31 cellular contexts compared by ENCODE assay signal in the genomic region with DNA sequence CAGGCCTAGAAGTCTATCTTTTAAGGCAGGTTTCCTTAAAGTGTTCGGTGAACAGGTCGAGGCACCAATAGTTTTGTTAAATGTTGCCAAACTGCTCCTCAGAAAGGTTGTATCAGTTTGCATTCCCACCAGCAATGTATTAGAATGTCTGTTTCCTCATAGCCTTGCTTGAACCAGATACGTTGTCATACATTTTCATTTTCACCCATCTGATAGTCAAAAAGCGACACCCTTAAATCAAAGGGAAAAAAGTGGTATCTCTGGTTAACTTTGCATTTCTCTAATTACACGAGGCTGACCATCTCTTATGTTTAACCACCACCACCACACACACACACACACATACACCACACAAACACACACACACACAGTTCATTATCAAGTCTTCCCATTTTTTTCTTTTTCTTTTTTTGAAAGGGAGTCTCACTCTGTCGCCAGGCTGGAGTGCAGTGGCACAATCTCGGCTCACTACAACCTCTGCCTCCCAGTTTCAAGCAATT. TPM values are rescaled to one million over a fixed set of nuclear protein-coding genes. Genes with fewer than 3 reads are reported as not detected.
DNase-seq lines count a peak whose midpoint lies in the region; ATAC-seq and TF ChIP-seq lines count a peak whose summit lies in the region.
"Had no signal": no experiment of that assay in that cellular context is flagged by ENCODE, and none has a peak within 500 bp of the region (broad histone marks: within the 10 kb centered on the region; RNA-seq: fewer than 3 reads in every experiment).

No MANE protein-coding gene starts in this region.

- H3K56ac ChIP-seq in IMR-90 (ENCODE audit: extremely low read depth, insufficient read depth, low read length): no peak overlapping the region

- H3K4me3 Mint-ChIP-seq in activated naive CD4-positive, alpha-beta T cell treated with anti-CD3 and anti-CD28 coated beads, Interleukin-2, amount 10 ng/mL, durations not matched to agents 7 days and 5 days: no peak overlapping the region
- H3K4me3 Mint-ChIP-seq in effector memory CD8-positive, alpha-beta T cell: no peak overlapping the region
- H3K4me3 Mint-ChIP-seq in stimulated activated effector memory CD8-positive, alpha-beta T cell treated with anti-CD3 and anti-CD28 coated beads, Interleukin-12 subunit alpha, Interleukin-12 subunit beta, amount 100 ng/mL, for 72 hours: no peak overlapping the region
- H3K4me3 Mint-ChIP-seq: dendritic cell treated with granulocyte-macrophage colony-stimulating factor and Interleukin-4, amounts not matched to agents 40 ng/mL and 50 ng/mL, for 4 days had no signal

- no peak for DNase-seq in activated naive CD4-positive, alpha-beta T cell treated with anti-CD3 and anti-CD28 coated beads, Interleukin-2, amount 10 ng/mL, durations not matched to agents 7 days and 5 days
- no peak for DNase-seq in activated naive CD4-positive, alpha-beta T cell treated with anti-CD3 and anti-CD28 coated beads, Interleukin-2, amount 50 U/mL, for 16 hours
- DNase-seq in IMR-90 (no peak), C1 segment of cervical spinal cord (lab: John Stamatoyannopoulos, UW) (no peak), NCI-H526 treated with DMSO at 0.1 percent for 48 hours (lab: John Stamatoyannopoulos, UW) (no peak)
- no peak for DNase-seq in effector memory CD8-positive, alpha-beta T cell
- no peak for DNase-seq in stimulated activated effector memory CD8-positive, alpha-beta T cell treated with anti-CD3 and anti-CD28 coated beads, Interleukin-12 subunit alpha, Interleukin-12 subunit beta, amount 100 ng/mL, for 72 hours (ENCODE audit: low spot score in 2 of 2)
- DNase-seq: activated CD4-positive, alpha-beta T cell treated with anti-CD3 and anti-CD28 coated beads, Interleukin-2, amount 50 U/mL, for 48 hours; activated naive CD4-positive, alpha-beta T cell treated with Interleukin-2 at 50 U/mL for 16 hours; aorta; BE2C; caudate nucleus; DMS79; gastrocnemius medialis; GF-D8; hippocampal formation; KBM-7; left colon; MG63; NCI-H1417; NCI-H2029 treated with DMSO at 0.1 percent for 48 hours; NCI-H2227 treated with DMSO at 0.1 percent for 48 hours; NCI-H69; psoas muscle; SHP77; T-helper 9 cell; WERI-Rb-1 had no signal

- H3K9me3 ChIP-seq in IMR-90 (ENCODE audit: control insufficient read depth, insufficient read depth, low read length): no peaks in the 10 kb centered on the region
- H3K9me3 ChIP-seq: BE2C, gastrocnemius medialis, MG63, psoas muscle, tibial nerve had no signal

- H3K36me3 ChIP-seq in IMR-90 (ENCODE audit: control insufficient read depth, insufficient read depth, low read length): peaks cover 9% of the 10 kb centered on the region

- no TSS peak for BruUV-seq in IMR-90 (replicated peaks; lab: Mats Ljungman, UMichigan)

- H2BK120ac ChIP-seq in IMR-90 (ENCODE audit: low read depth, low read length): no peak overlapping the region

- H3K4me1 ChIP-seq in IMR-90 (ENCODE audit: control insufficient read depth, insufficient read depth, low read length): peaks cover 7% of the 10 kb centered on the region
- H3K4me1 ChIP-seq: gastrocnemius medialis had no signal

- H3K18ac ChIP-seq in IMR-90 (ENCODE audit: low read depth, low read length): no peak overlapping the region

- H3K14ac ChIP-seq in IMR-90 (replicated peaks; ENCODE audit: low read depth, low read length): no peak overlapping the region

- dilution Hi-C loops in IMR-90 (cut with HindIII; ENCODE audit: low sequenced_read_pairs, unreplicated experiment): no loop called here

- ATAC-seq in IMR-90 (ENCODE audit: low read depth) (no peak), GM19324 (IDR thresholded peaks at IDR 0.05; ENCODE audit: low FRiP score, unreplicated experiment) (no peak)
- no peak for ATAC-seq in effector memory CD8-positive, alpha-beta T cell (replicated peaks)
- ATAC-seq in stimulated activated effector memory CD8-positive, alpha-beta T cell treated with anti-CD3 and anti-CD28 coated beads, Interleukin-12 subunit alpha, Interleukin-12 subunit beta, amount 100 ng/mL, for 72 hours: peak; percentile 43
- ATAC-seq: gastrocnemius medialis, left colon, Panc1, psoas muscle had no signal

- H2AK9ac ChIP-seq in IMR-90 (replicated peaks; ENCODE audit: low read depth, low read length, poor library complexity): no peak overlapping the region

- H3K4me3 ChIP-seq in IMR-90 (ENCODE audit: insufficient read depth, low read depth, low read length): no peak overlapping the region
- H3K4me3 ChIP-seq: gastrocnemius medialis, MG63, psoas muscle, tibial nerve had no signal

- peaks cover 20% of the 10 kb centered on the region for H3K4me1 Mint-ChIP-seq in activated naive CD4-positive, alpha-beta T cell treated with anti-CD3 and anti-CD28 coated beads, Interleukin-2, amount 10 ng/mL, durations not matched to agents 7 days and 5 days
- peaks cover 12 to 31% of the 10 kb centered on the region in 2 donors for H3K4me1 Mint-ChIP-seq in effector memory CD8-positive, alpha-beta T cell (ENCODE audit: low read depth in 2 of 2)
- H3K4me1 Mint-ChIP-seq in stimulated activated effector memory CD8-positive, alpha-beta T cell treated with anti-CD3 and anti-CD28 coated beads, Interleukin-12 subunit alpha, Interleukin-12 subunit beta, amount 100 ng/mL, for 72 hours: peaks cover 27% of the 10 kb centered on the region

- peaks cover 35% of the 10 kb centered on the region for H3K36me3 Mint-ChIP-seq in activated naive CD4-positive, alpha-beta T cell treated with anti-CD3 and anti-CD28 coated beads, Interleukin-2, amount 10 ng/mL, durations not matched to agents 7 days and 5 days
- H3K36me3 Mint-ChIP-seq in effector memory CD8-positive, alpha-beta T cell (ENCODE audit: insufficient read depth): peaks cover 27% of the 10 kb centered on the region
- peaks cover 69% of the 10 kb centered on the region for H3K36me3 Mint-ChIP-seq in stimulated activated effector memory CD8-positive, alpha-beta T cell treated with anti-CD3 and anti-CD28 coated beads, Interleukin-12 subunit alpha, Interleukin-12 subunit beta, amount 100 ng/mL, for 72 hours

- H3K9ac ChIP-seq in IMR-90 (ENCODE audit: low read depth, low read length): no peak overlapping the region

- WGBS in IMR-90 (ENCODE audit: extremely low coverage in 2 of 2, insufficient read length in 1 of 2), 2 experiments: 92% methylated on average over 2 of the region's 7 CpGs; no CpG with 5 or more reads in 1 of the 2 experiments

- no peak for TF ChIP-seq POLR2A in IMR-90 (IDR thresholded peaks at IDR 0.05; ENCODE audit: low read depth, low read length)

- no peak overlapping the region for H2BK20ac ChIP-seq in IMR-90 (ENCODE audit: low read depth, low read length)

- intact Hi-C loops in IMR-90 (cut with micrococcal nuclease): no loop called here

- no peak overlapping the region for H4K8ac ChIP-seq in IMR-90 (ENCODE audit: low read depth in 2 of 2, low read length in 2 of 2)

- CTCF ChIA-PET in activated naive CD4-positive, alpha-beta T cell treated with anti-CD3 and anti-CD28 coated beads, Interleukin-2, amount 10 ng/mL, durations not matched to agents 7 days and 5 days (lab: Charles Lee): no interaction called here
- CTCF ChIA-PET in IMR-90 (lab: Yijun Ruan, JAX): no interaction called here

- no peak overlapping the region for H4K91ac ChIP-seq in IMR-90 (ENCODE audit: insufficient read depth, low read depth, low read length)

- no peaks in the 10 kb centered on the region for H3K27me3 ChIP-seq in IMR-90 (ENCODE audit: control insufficient read depth, insufficient read depth, low read length)
- H3K27me3 ChIP-seq: BE2C, gastrocnemius medialis, MG63, tibial nerve had no signal

- H4K5ac ChIP-seq in IMR-90 (ENCODE audit: low read depth, low read length): no peak overlapping the region

- peaks cover 18% of the 10 kb centered on the region for H4K20me1 ChIP-seq in IMR-90 (ENCODE audit: insufficient read depth, low read length)

- no peak overlapping the region for H3K27ac ChIP-seq in IMR-90 (ENCODE audit: insufficient read depth, low read length)
- H3K27ac ChIP-seq: gastrocnemius medialis, psoas muscle, tibial nerve, WERI-Rb-1 had no signal

- no peaks in the 10 kb centered on the region for H3K9me3 Mint-ChIP-seq in activated naive CD4-positive, alpha-beta T cell treated with anti-CD3 and anti-CD28 coated beads, Interleukin-2, amount 10 ng/mL, durations not matched to agents 7 days and 5 days
- H3K9me3 Mint-ChIP-seq in effector memory CD8-positive, alpha-beta T cell: no peaks in the 10 kb centered on the region
- no peaks in the 10 kb centered on the region for H3K9me3 Mint-ChIP-seq in stimulated activated effector memory CD8-positive, alpha-beta T cell treated with anti-CD3 and anti-CD28 coated beads, Interleukin-12 subunit alpha, Interleukin-12 subunit beta, amount 100 ng/mL, for 72 hours
- H3K9me3 Mint-ChIP-seq: dendritic cell treated with granulocyte-macrophage colony-stimulating factor and Interleukin-4, amounts not matched to agents 40 ng/mL and 50 ng/mL, for 4 days had no signal

- H3K27ac Mint-ChIP-seq in activated naive CD4-positive, alpha-beta T cell treated with anti-CD3 and anti-CD28 coated beads, Interleukin-2, amount 10 ng/mL, durations not matched to agents 7 days and 5 days: peak overlapping the region; percentile 80
- peak overlapping the region; percentile 5 to 86 for H3K27ac Mint-ChIP-seq in effector memory CD8-positive, alpha-beta T cell
- H3K27ac Mint-ChIP-seq in stimulated activated effector memory CD8-positive, alpha-beta T cell treated with anti-CD3 and anti-CD28 coated beads, Interleukin-12 subunit alpha, Interleukin-12 subunit beta, amount 100 ng/mL, for 72 hours: no peak overlapping the region
- H3K27ac Mint-ChIP-seq: dendritic cell treated with granulocyte-macrophage colony-stimulating factor and Interleukin-4, amounts not matched to agents 40 ng/mL and 50 ng/mL, for 4 days had no signal

- no peak overlapping the region; the same call in 1 of the 2 replicates for H3K4ac ChIP-seq in IMR-90 (ENCODE audit: low read depth, low read length)

- H3K27me3 Mint-ChIP-seq in activated naive CD4-positive, alpha-beta T cell treated with anti-CD3 and anti-CD28 coated beads, Interleukin-2, amount 10 ng/mL, durations not matched to agents 7 days and 5 days: no peaks in the 10 kb centered on the region
- no peaks in the 10 kb centered on the region for H3K27me3 Mint-ChIP-seq in effector memory CD8-positive, alpha-beta T cell
- H3K27me3 Mint-ChIP-seq: dendritic cell treated with granulocyte-macrophage colony-stimulating factor and Interleukin-4, amounts not matched to agents 40 ng/mL and 50 ng/mL, for 4 days had no signal

- no peak overlapping the region for H2BK15ac ChIP-seq in IMR-90 (ENCODE audit: low read depth, low read length)

- H2BK5ac ChIP-seq in IMR-90 (ENCODE audit: low read depth, low read length, poor library complexity, severe bottlenecking): peak overlapping the region; percentile 32

- H2AK5ac ChIP-seq in IMR-90 (ENCODE audit: low read depth, low read length): peak overlapping the region; percentile 2; the same call in 1 of the 2 replicates

- in situ Hi-C loops in IMR-90 (cut with MboI; ENCODE audit: low sequenced_read_pairs): no loop called here

- no peak overlapping the region for H3K4me2 ChIP-seq in IMR-90 (ENCODE audit: low read depth, low read length)

- POLR2A ChIA-PET in IMR-90 (lab: Charles Lee; ENCODE audit: unreplicated experiment): no interaction called here

- no peak for TF ChIP-seq RAD21 in IMR-90 (IDR thresholded peaks at IDR 0.05; ENCODE audit: low read length)

- no peak overlapping the region for H2AFZ ChIP-seq in IMR-90 (replicated peaks; ENCODE audit: low read length, poor library complexity)

- 0 out of 2 replicates have a peak, but pooled peaks cover 14% of the 10 kb centered on the region for H3K9me1 ChIP-seq in IMR-90 (ENCODE audit: insufficient read depth, low read length)

- peaks cover 20 to 66% of the 10 kb centered on the region in 2 experiments for H3K79me1 ChIP-seq in IMR-90 (ENCODE audit: low read depth in 1 of 2, low read length in 2 of 2)

- no peak overlapping the region for H3K23ac ChIP-seq in IMR-90 (ENCODE audit: low read depth, low read length)

- no peak for TF ChIP-seq CTCF in IMR-90 (conservative IDR thresholded peaks at IDR 0.05; ENCODE audit: low read depth, low read length)

RNA-seq across cellular contexts. Expression of gene PRR14L, which starts 16.3 kb away (rescaled TPM):
- 19.7 and 20.6 TPM in 2 replicates for total RNA-seq in IMR-90 (2012; rRNA removed)
- polyA plus RNA-seq in IMR-90 (2012; rRNA removed): 9.0 and 9.8 TPM in 2 replicates
- polyA plus RNA-seq in IMR-90 (2012; cell fraction: cytosol; rRNA removed): 3.6 and 4.2 TPM in 2 replicates
- polyA plus RNA-seq in IMR-90 (2012; cell fraction: nucleus; rRNA removed; ENCODE audit: low replicate concordance): 8.0 and 15.2 TPM in 2 replicates

RNA-seq across cellular contexts. Expression of gene DEPDC5, which starts 20.2 kb away (rescaled TPM):
- 12.9 and 14.2 TPM in 2 replicates for total RNA-seq in IMR-90 (2012; rRNA removed)
- 6.6 and 6.9 TPM in 2 replicates for polyA plus RNA-seq in IMR-90 (2012; rRNA removed)
- polyA plus RNA-seq in IMR-90 (2012; cell fraction: cytosol; rRNA removed): 4.1 and 5.8 TPM in 2 replicates
- polyA plus RNA-seq in IMR-90 (2012; cell fraction: nucleus; rRNA removed; ENCODE audit: low replicate concordance): 22.2 and 22.3 TPM in 2 replicates
